ENCODE assay signal across 10 cellular contexts in genomic region chr5:68368686-68369359, GRCh38.
A peak's percentile ranks its signal among the peaks of the same experiment; 100 is the strongest.
DNase-seq lines count a peak whose midpoint lies in the region; ATAC-seq and TF ChIP-seq lines count a peak whose summit lies in the region.
"Had no signal": no experiment of that assay in that cellular context is flagged by ENCODE, and none has a peak within 500 bp of the region (broad histone marks: within the 10 kb centered on the region; RNA-seq: fewer than 3 reads in every experiment).

No MANE protein-coding gene starts in this region.

- peaks cover 0 to 16% of the 10 kb centered on the region in 2 donors for H3K4me1 ChIP-seq in naive thymus-derived CD4-positive, alpha-beta T cell (ENCODE audit: control insufficient read depth in 2 of 2, insufficient read depth in 2 of 2, low read length in 2 of 2)
- H3K4me1 ChIP-seq: testis had no signal

- CTCF ChIA-PET in naive thymus-derived CD4-positive, alpha-beta T cell (lab: Charles Lee) = interaction anchor here (1.5 kb wide), 1 partner anchor 82 kb away, joined by 3 read pairs; no protein-coding TSS in a partner anchor

- peak overlapping the region; percentile 22 for H3K4me3 Mint-ChIP-seq in activated T-helper 2 cell treated with anti-CD3 and anti-CD28 coated beads, Interferon-gamma antibody, Interleukin-2, Interleukin-4, amounts not matched to agents 10 μg/mL and 5 μg/mL and 100 μg/mL, durations not matched to agents 14 hours and 24 hours and 36 hours (ENCODE audit: low read depth)
- H3K4me3 Mint-ChIP-seq in naive thymus-derived CD4-positive, alpha-beta T cell = peak overlapping the region; percentile 10 to 83 (median 66)

- intact Hi-C loops in activated T-helper 2 cell treated with anti-CD3 and anti-CD28 coated beads, Interferon-gamma antibody, Interleukin-2, Interleukin-4, amounts not matched to agents 10 μg/mL and 5 μg/mL and 100 μg/mL, durations not matched to agents 14 hours and 24 hours and 36 hours (cut with micrococcal nuclease) = loop anchor here (1.0 to 2.0 kb wide), 4 partner anchors 12 to 65 kb away; no protein-coding TSS in a partner anchor
- intact Hi-C loops in naive thymus-derived CD4-positive, alpha-beta T cell (cut with micrococcal nuclease) = loop anchor here in 1 of 2 donors (1.0 to 5.0 kb wide), 5 partner anchors 12 to 343 kb away; no protein-coding TSS in a partner anchor

- H3K36me3 ChIP-seq in naive thymus-derived CD4-positive, alpha-beta T cell (ENCODE audit: control insufficient read depth in 2 of 3, insufficient read depth in 3 of 3, low read length in 3 of 3) = no peaks in the 10 kb centered on the region

- POLR2A ChIA-PET in naive thymus-derived CD4-positive, alpha-beta T cell (lab: Charles Lee) = interaction anchor here (0.6 kb wide), 1 partner anchor 152 kb away, joined by 4 read pairs; no protein-coding TSS in a partner anchor

- peak overlapping the region; percentile 26 for H3K4me3 ChIP-seq in naive thymus-derived CD4-positive, alpha-beta T cell (ENCODE audit: low read length)
- H3K4me3 ChIP-seq: lung, testis had no signal

- peak; percentile 75 for DNase-seq in M059J (ENCODE audit: low read depth)
- no peak for DNase-seq in activated T-helper 2 cell treated with anti-CD3 and anti-CD28 coated beads, Interferon-gamma antibody, Interleukin-2, Interleukin-4, amounts not matched to agents 10 μg/mL and 5 μg/mL and 100 μg/mL, durations not matched to agents 14 hours and 24 hours and 36 hours (ENCODE audit: low spot score)
- DNase-seq in naive thymus-derived CD4-positive, alpha-beta T cell = peak in 3 of 9 donors; percentile 3 to 13 (median 7)
- DNase-seq in RKO (ENCODE audit: low spot score) = no peak
- DNase-seq in D341Med (ENCODE audit: low spot score) = no peak
- DNase-seq in GM20000 (ENCODE audit: low spot score) = no peak
- DNase-seq: activated B cell treated with CpG ODN at 0.5 μM for 24 hours had no signal

- peaks cover 60% of the 10 kb centered on the region for H3K4me1 Mint-ChIP-seq in activated T-helper 2 cell treated with anti-CD3 and anti-CD28 coated beads, Interferon-gamma antibody, Interleukin-2, Interleukin-4, amounts not matched to agents 10 μg/mL and 5 μg/mL and 100 μg/mL, durations not matched to agents 14 hours and 24 hours and 36 hours (ENCODE audit: low read depth)
- H3K4me1 Mint-ChIP-seq in naive thymus-derived CD4-positive, alpha-beta T cell = peaks cover 6 to 51% (median 29%) of the 10 kb centered on the region in 7 donors

- peaks cover 20% of the 10 kb centered on the region for H3K9me3 Mint-ChIP-seq in activated T-helper 2 cell treated with anti-CD3 and anti-CD28 coated beads, Interferon-gamma antibody, Interleukin-2, Interleukin-4, amounts not matched to agents 10 μg/mL and 5 μg/mL and 100 μg/mL, durations not matched to agents 14 hours and 24 hours and 36 hours
- peaks cover 0 to 11% (median 3%) of the 10 kb centered on the region in 11 donors for H3K9me3 Mint-ChIP-seq in naive thymus-derived CD4-positive, alpha-beta T cell

- no peaks in the 10 kb centered on the region for H3K9me3 ChIP-seq in naive thymus-derived CD4-positive, alpha-beta T cell (ENCODE audit: control insufficient read depth in 2 of 3, low read length in 3 of 3)
- H3K9me3 ChIP-seq: testis had no signal

- H3K27me3 ChIP-seq in naive thymus-derived CD4-positive, alpha-beta T cell (ENCODE audit: control insufficient read depth in 2 of 2, insufficient read depth in 2 of 2, low read length in 2 of 2) = no peaks in the 10 kb centered on the region
- H3K27me3 ChIP-seq: testis had no signal

- H3K36me3 Mint-ChIP-seq in activated T-helper 2 cell treated with anti-CD3 and anti-CD28 coated beads, Interferon-gamma antibody, Interleukin-2, Interleukin-4, amounts not matched to agents 10 μg/mL and 5 μg/mL and 100 μg/mL, durations not matched to agents 14 hours and 24 hours and 36 hours (ENCODE audit: low read depth) = peaks cover 11% of the 10 kb centered on the region
- H3K36me3 Mint-ChIP-seq in naive thymus-derived CD4-positive, alpha-beta T cell = peaks cover 0 to 37% (median 3%) of the 10 kb centered on the region in 5 donors

- no peak for TF ChIP-seq CTCF in GM20000 (IDR thresholded peaks at IDR 0.05; ENCODE audit: extremely low read depth, missing control alignments)

- H3K27ac Mint-ChIP-seq in activated T-helper 2 cell treated with anti-CD3 and anti-CD28 coated beads, Interferon-gamma antibody, Interleukin-2, Interleukin-4, amounts not matched to agents 10 μg/mL and 5 μg/mL and 100 μg/mL, durations not matched to agents 14 hours and 24 hours and 36 hours = peak overlapping the region; percentile 77
- peak overlapping the region in 6 of 9 donors; percentile 26 to 91 (median 60) for H3K27ac Mint-ChIP-seq in naive thymus-derived CD4-positive, alpha-beta T cell
- H3K27ac Mint-ChIP-seq: activated B cell treated with CpG ODN at 0.5 μM for 24 hours had no signal

- H3K27ac ChIP-seq in naive thymus-derived CD4-positive, alpha-beta T cell (ENCODE audit: low read depth, low read length) = no peak overlapping the region
- H3K27ac ChIP-seq: testis had no signal

- H3K27me3 Mint-ChIP-seq in activated T-helper 2 cell treated with anti-CD3 and anti-CD28 coated beads, Interferon-gamma antibody, Interleukin-2, Interleukin-4, amounts not matched to agents 10 μg/mL and 5 μg/mL and 100 μg/mL, durations not matched to agents 14 hours and 24 hours and 36 hours (ENCODE audit: low read depth) = no peaks in the 10 kb centered on the region
- peaks cover 0 to 6% (median 0%) of the 10 kb centered on the region in 5 donors for H3K27me3 Mint-ChIP-seq in naive thymus-derived CD4-positive, alpha-beta T cell
- H3K27me3 Mint-ChIP-seq: activated B cell treated with CpG ODN at 0.5 μM for 24 hours had no signal

- peak; percentile 8 for ATAC-seq in GM18867 (IDR thresholded peaks at IDR 0.05; ENCODE audit: unreplicated experiment)
- peak; percentile 10 for ATAC-seq in naive thymus-derived CD4-positive, alpha-beta T cell
